Comparison of ENCODE assay signal across 9 cellular contexts in the genomic region with DNA sequence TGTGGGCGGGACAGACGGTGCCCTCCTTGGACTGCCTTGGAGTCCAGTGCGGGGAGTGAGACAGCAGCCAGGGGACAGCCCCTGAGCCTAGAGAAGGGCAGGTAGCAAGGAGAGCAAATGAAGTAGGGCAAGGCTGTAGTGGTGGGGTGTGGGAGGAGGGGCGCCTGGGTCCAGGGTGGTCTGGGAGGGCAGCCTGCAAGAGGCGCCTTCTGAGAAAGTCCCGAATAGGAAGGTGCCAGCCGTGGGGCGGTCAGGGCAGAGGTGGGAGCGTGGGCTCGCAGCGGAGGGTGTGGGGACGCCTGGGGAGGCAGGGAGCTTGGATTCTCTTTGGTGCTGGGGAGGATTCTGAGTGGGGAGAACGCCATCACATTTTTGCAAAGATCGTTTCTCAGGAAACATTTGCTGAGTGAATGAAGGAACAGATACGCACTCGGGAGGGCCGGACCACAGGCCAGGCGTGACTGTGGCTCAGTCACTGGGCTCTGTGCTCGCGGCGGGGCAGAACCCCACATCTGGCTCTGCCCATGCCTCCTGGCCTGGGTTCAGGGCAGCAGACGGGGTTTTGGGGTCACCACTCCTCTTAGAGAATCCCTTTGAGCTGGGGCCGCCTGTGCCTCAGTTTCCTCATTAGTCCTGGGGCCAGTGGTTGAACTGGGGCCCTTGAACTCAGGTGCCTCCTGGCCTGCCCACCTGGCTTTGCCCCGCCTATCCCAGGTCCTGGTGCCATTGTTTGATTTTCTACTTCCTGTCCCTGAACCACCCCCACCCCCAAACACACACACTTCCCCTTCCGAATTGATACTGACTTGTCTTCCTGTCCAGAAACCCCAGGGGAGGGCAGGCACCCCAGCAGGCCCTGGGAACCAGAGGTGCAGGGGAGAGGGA. TPM values are rescaled to one million over a fixed set of nuclear protein-coding genes. Genes with fewer than 3 reads are reported as not detected.
A peak's percentile ranks its signal among the peaks of the same experiment; 100 is the strongest.
DNase-seq lines count a peak whose midpoint lies in the region; ATAC-seq and TF ChIP-seq lines count a peak whose summit lies in the region.
"Had no signal": no experiment of that assay in that cellular context is flagged by ENCODE, and none has a peak within 500 bp of the region (broad histone marks: within the 10 kb centered on the region; RNA-seq: fewer than 3 reads in every experiment).

No MANE protein-coding gene starts in this region.

- H3F3A ChIP-seq in SU-DHL-6 (ENCODE audit: insufficient read depth), result no peaks in the 10 kb centered on the region

- H3K27me3 ChIP-seq in heart right ventricle (no peaks in the 10 kb centered on the region), SU-DHL-6 (ENCODE audit: low read length) (no peaks in the 10 kb centered on the region), tibial artery (no peaks in the 10 kb centered on the region)

- DNase-seq in heart right ventricle (peak; percentile 27 to 53), Right ventricle myocardium inferior (ENCODE audit: missing footprints) (no peak), germinal center (ENCODE audit: low spot score) (peak; percentile 71), tibial artery (no peak), NCI-H524 (lab: John Stamatoyannopoulos, UW) (no peak)
- DNase-seq in effector CD4-positive, alpha-beta T cell, result no peak
- DNase-seq: COR-L47 had no signal

- peak overlapping the region; percentile 32 to 88 (median 76) for H3K27ac ChIP-seq in heart right ventricle
- H3K27ac ChIP-seq in SU-DHL-6 (ENCODE audit: low read depth, low read length), result no peak overlapping the region
- H3K27ac ChIP-seq in tibial artery, result peak overlapping the region; percentile 59 to 62

- no peaks in the 10 kb centered on the region for H3K79me2 ChIP-seq in SU-DHL-6 (ENCODE audit: insufficient read depth, low read length)

- H3K4me3 ChIP-seq in heart right ventricle, result peak overlapping the region in 3 of 10 donors; percentile 5 to 29 (median 13)
- no peak overlapping the region for H3K4me3 ChIP-seq in SU-DHL-6 (ENCODE audit: insufficient read depth, low read length, poor library complexity, severe bottlenecking)
- H3K4me3 ChIP-seq in tibial artery, result no peak overlapping the region

- 82 to 84% methylated on average over 25 of the region's 25 CpGs for WGBS in heart right ventricle, 2 donors

- TF ChIP-seq CTCF in heart right ventricle (IDR thresholded peaks at IDR 0.05) (no peak), SU-DHL-6 (IDR thresholded peaks at IDR 0.05; ENCODE audit: insufficient read depth, low read length, poor library complexity, severe bottlenecking) (no peak), tibial artery (IDR thresholded peaks at IDR 0.05) (no peak)

- H3K4me1 ChIP-seq in heart right ventricle (peaks cover 52 to 92% (median 85%) of the 10 kb centered on the region in 9 donors), tibial artery (peaks cover 0 to 69% (median 62%) of the 10 kb centered on the region in 4 donors)

- H3K9me2 ChIP-seq in SU-DHL-6 (replicated peaks; ENCODE audit: insufficient read depth, low read length), result no peaks in the 10 kb centered on the region

- H4K20me1 ChIP-seq in SU-DHL-6 (ENCODE audit: low read depth, low read length), result no peaks in the 10 kb centered on the region

- peak in 3 of 8 donors; percentile 4 to 20 (median 11) for ATAC-seq in heart right ventricle
- ATAC-seq in Right ventricle myocardium inferior, result no peak
- no peak for ATAC-seq in GM21825 (IDR thresholded peaks at IDR 0.05; ENCODE audit: unreplicated experiment)

- H3K36me3 ChIP-seq in heart right ventricle (peaks cover 0 to 21% (median 12%) of the 10 kb centered on the region in 9 donors), SU-DHL-6 (ENCODE audit: low read length) (no peaks in the 10 kb centered on the region), tibial artery (peaks cover 0 to 20% (median 17%) of the 10 kb centered on the region in 3 donors)

- peak overlapping the region; percentile 10 for H3K4me2 ChIP-seq in SU-DHL-6 (ENCODE audit: low read depth, low read length, poor library complexity, severe bottlenecking)

- intact Hi-C loops in heart right ventricle (cut with DNase I), result no loop called here
- intact Hi-C loops in Right ventricle myocardium inferior (cut with DNase I), result loop anchor here (5.0 kb wide), 1 partner anchor 40 kb away; no protein-coding TSS in a partner anchor
- intact Hi-C loops in tibial artery (cut with DNase I; ENCODE audit: low total_unique reads), result no loop called here

- no peak overlapping the region for H3K9ac ChIP-seq in SU-DHL-6 (ENCODE audit: low read length)

- no peak overlapping the region for H2AFZ ChIP-seq in SU-DHL-6 (ENCODE audit: low read depth, low read length, severe bottlenecking)

- H3K9me3 ChIP-seq in heart right ventricle (no peaks in the 10 kb centered on the region), SU-DHL-6 (ENCODE audit: insufficient read depth, low read length) (no peaks in the 10 kb centered on the region), tibial artery (no peaks in the 10 kb centered on the region)

RNA-seq across cellular contexts. Expression of a gene that starts 4.2 kb away (rescaled TPM):
- 10 to 100 TPM; 25.5 to 61.4 (median 37.6) TPM for total RNA-seq in heart right ventricle
- 10 to 100 TPM; 10.1 to 21.2 TPM for polyA plus RNA-seq in heart right ventricle
- 27.7 TPM for total RNA-seq in Right ventricle myocardium inferior

Comparison
In these comparisons a context has a peak if more than half of its experiments do, and no peak if none do; other contexts are left out.
1. DNase-seq: peak in heart right ventricle (2 of 2) and germinal center (single experiment); none in Right ventricle myocardium inferior (single experiment), tibial artery (0 of 2), effector CD4-positive, alpha-beta T cell (single experiment) and NCI-H524 (0 of 2).